ENCODE assay signal across 1 cellular context in genomic region chr14:33796356-33796755, GRCh38.
TF ChIP-seq lines count a peak whose summit lies in the region.

No MANE protein-coding gene starts in this region.

TF ChIP-seq in HepG2, 621 proteins besides CTCF, POLR2A, EP300 and RAD21 (continued from another document):
- TF ChIP-seq ZNF407 (CRISPR knock-in tag; IDR thresholded peaks at IDR 0.05; ENCODE audit: not compliant biosample characterization) (no peak), ZNF781 (CRISPR knock-in tag; IDR thresholded peaks at IDR 0.05; ENCODE audit: borderline replicate concordance, not compliant biosample characterization) (no peak), ZBTB37 (CRISPR knock-in tag; IDR thresholded peaks at IDR 0.05) (no peak), ZNF484 (CRISPR knock-in tag; IDR thresholded peaks at IDR 0.05; ENCODE audit: borderline replicate concordance, low read depth) (no peak), ARID5B (CRISPR knock-in tag; IDR thresholded peaks at IDR 0.05) (no peak), MZF1 (CRISPR knock-in tag; IDR thresholded peaks at IDR 0.05; ENCODE audit: borderline replicate concordance) (no peak), ZNF318 (CRISPR knock-in tag; IDR thresholded peaks at IDR 0.05) (no peak), FOXC1 (CRISPR knock-in tag; IDR thresholded peaks at IDR 0.05; ENCODE audit: borderline replicate concordance) (no peak), CSRNP2 (CRISPR knock-in tag; conservative IDR thresholded peaks at IDR 0.05; ENCODE audit: low read depth) (no peak), U2AF1 (optimal IDR thresholded peaks at IDR 0.05; ENCODE audit: low read depth, low read length) (no peak), JARID2 (CRISPR knock-in tag; IDR thresholded peaks at IDR 0.05; ENCODE audit: insufficient replicate concordance) (no peak), MXD1 (CRISPR knock-in tag; IDR thresholded peaks at IDR 0.05) (no peak)
